Comparison of ENCODE assay signal across 25 cellular contexts in the genomic region with DNA sequence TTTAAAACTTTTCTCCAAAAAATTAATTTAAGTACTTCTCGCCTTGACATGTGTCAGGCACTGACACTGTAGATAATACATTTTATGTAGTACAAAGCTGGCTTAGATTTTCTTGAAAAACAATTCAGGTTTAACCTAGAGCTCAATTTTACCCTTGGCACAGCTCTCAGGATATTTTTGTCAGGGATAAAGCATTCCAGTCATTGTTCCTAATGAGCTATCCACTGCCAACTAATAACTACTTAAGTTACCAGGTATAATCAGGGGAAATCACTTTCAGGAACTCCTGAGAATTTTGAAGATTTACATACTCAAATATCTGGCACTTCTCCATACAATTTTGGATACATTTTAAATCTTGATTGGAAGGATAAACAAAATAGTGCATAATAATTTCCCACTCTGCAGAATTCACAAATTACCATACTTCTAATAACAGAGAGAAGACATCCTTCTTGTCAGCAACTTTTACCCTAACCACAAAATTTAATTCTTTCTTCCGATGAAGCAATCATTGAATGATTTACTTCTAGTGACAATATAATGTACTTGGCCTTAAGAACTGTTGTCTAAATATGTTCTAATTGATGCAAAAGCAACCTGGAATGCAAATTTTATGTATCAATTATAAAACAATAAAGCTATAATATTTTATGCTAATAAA. TPM values are rescaled to one million over a fixed set of nuclear protein-coding genes. Genes with fewer than 3 reads are reported as not detected.
A peak's percentile ranks its signal among the peaks of the same experiment; 100 is the strongest.
DNase-seq lines count a peak whose midpoint lies in the region; ATAC-seq and TF ChIP-seq lines count a peak whose summit lies in the region.
"Had no signal": no experiment of that assay in that cellular context is flagged by ENCODE, and none has a peak within 500 bp of the region (broad histone marks: within the 10 kb centered on the region; RNA-seq: fewer than 3 reads in every experiment).

No MANE protein-coding gene starts in this region.

- no peaks in the 10 kb centered on the region for H3K36me3 Mint-ChIP-seq in stimulated activated naive B cell treated with anti-CD40 and anti-IgM and Interleukin-4, amounts not matched to agents 10 μg/mL and 1 μg/mL and 100 μg/mL, for 72 hours
- H3K36me3 Mint-ChIP-seq: CD8-positive, alpha-beta T cell; IgD-negative memory B cell had no signal

- DNase-seq in NOMO-1 treated with DMSO at 0.1 percent for 48 hours (lab: John Stamatoyannopoulos, UW; ENCODE audit: unreplicated experiment) (peak; percentile 4), NOMO-1 (lab: John Stamatoyannopoulos, UW; ENCODE audit: unreplicated experiment in 2 of 2) (no peak), NCI-H69 (lab: John Stamatoyannopoulos, UW) (peak; percentile 64), fibroblast of mammary gland (ENCODE audit: low read depth) (peak; percentile 13), renal cortical epithelial cell (ENCODE audit: low read depth) (peak; percentile 48), SIG-M5 (lab: John Stamatoyannopoulos, UW) (no peak), retina (no peak)
- DNase-seq in stimulated activated naive B cell treated with anti-CD40 and anti-IgM and Interleukin-4, amounts not matched to agents 10 μg/mL and 1 μg/mL and 100 μg/mL, for 72 hours: no peak
- DNase-seq: 8988T; AML-193; C1 segment of cervical spinal cord; CD8-positive, alpha-beta T cell; Karpas-422; MV-4-11; NCI-H1417 treated with DMSO at 0.1 percent for 48 hours; NCI-H187; NCI-H2107; NCI-H345; NCI-H524; NCI-H82; OCI-M1 had no signal

- H3K4me3 ChIP-seq in fibroblast of mammary gland (ENCODE audit: control insufficient read depth, low read depth, low read length): no peak overlapping the region
- H3K4me3 ChIP-seq: SJSA1 had no signal

- no peak for TF ChIP-seq CTCF in fibroblast of mammary gland (conservative IDR thresholded peaks at IDR 0.05; ENCODE audit: control insufficient read depth, insufficient read depth, low read depth, low read length)

- H3K4me1 Mint-ChIP-seq in stimulated activated naive B cell treated with anti-CD40 and anti-IgM and Interleukin-4, amounts not matched to agents 10 μg/mL and 1 μg/mL and 100 μg/mL, for 72 hours: no peaks in the 10 kb centered on the region

- peaks cover 0 to 5% of the 10 kb centered on the region in 2 donors for H3K27me3 Mint-ChIP-seq in stimulated activated naive B cell treated with anti-CD40 and anti-IgM and Interleukin-4, amounts not matched to agents 10 μg/mL and 1 μg/mL and 100 μg/mL, for 72 hours
- H3K27me3 Mint-ChIP-seq: IgD-negative memory B cell had no signal

- no peak overlapping the region for H3K4me3 Mint-ChIP-seq in stimulated activated naive B cell treated with anti-CD40 and anti-IgM and Interleukin-4, amounts not matched to agents 10 μg/mL and 1 μg/mL and 100 μg/mL, for 72 hours
- H3K4me3 Mint-ChIP-seq: CD8-positive, alpha-beta T cell; IgD-negative memory B cell had no signal

- H3K9me3 Mint-ChIP-seq in stimulated activated naive B cell treated with anti-CD40 and anti-IgM and Interleukin-4, amounts not matched to agents 10 μg/mL and 1 μg/mL and 100 μg/mL, for 72 hours: peaks cover 0 to 4% of the 10 kb centered on the region in 2 donors

- ATAC-seq in stimulated activated naive B cell treated with anti-CD40 and anti-IgM and Interleukin-4, amounts not matched to agents 10 μg/mL and 1 μg/mL and 100 μg/mL, for 72 hours (replicated peaks): no peak
- ATAC-seq: CD8-positive, alpha-beta T cell; HCT116 had no signal

- H3K27ac Mint-ChIP-seq in stimulated activated naive B cell treated with anti-CD40 and anti-IgM and Interleukin-4, amounts not matched to agents 10 μg/mL and 1 μg/mL and 100 μg/mL, for 72 hours: no peak overlapping the region
- H3K27ac Mint-ChIP-seq: CD8-positive, alpha-beta T cell; IgD-negative memory B cell had no signal

RNA-seq across cellular contexts. Expression of a gene that starts 4.8 kb away (rescaled TPM):
- total RNA-seq in renal cortical epithelial cell: 0.69 and 5.0 TPM in 2 replicates
- total RNA-seq: CD8-positive, alpha-beta T cell; G401; SJSA1 had no signal

RNA-seq across cellular contexts. Expression of a gene that starts 42.6 kb away (rescaled TPM):
- not detected in 2 replicates for total RNA-seq in renal cortical epithelial cell
- total RNA-seq: CD8-positive, alpha-beta T cell; SJSA1 had no signal

Comparison
In these comparisons a context has a peak if more than half of its experiments do, and no peak if none do; other contexts are left out.
1. DNase-seq: peak in NOMO-1 treated with DMSO at 0.1 percent for 48 hours (single experiment), NCI-H69 (single experiment), fibroblast of mammary gland (single experiment) and renal cortical epithelial cell (single experiment); none in NOMO-1 (0 of 2), stimulated activated naive B cell treated with anti-CD40 and anti-IgM and Interleukin-4, amounts not matched to agents 10 μg/mL and 1 μg/mL and 100 μg/mL, for 72 hours (single experiment), SIG-M5 (single experiment) and retina (single experiment).